In genomic region chr1:225454067-225454618, GRCh38 we compare ENCODE assay signal across 10 cellular contexts. TPM values are rescaled to one million over a fixed set of nuclear protein-coding genes. Genes with fewer than 3 reads are reported as not detected.
DNase-seq lines count a peak whose midpoint lies in the region; ATAC-seq, FAIRE-seq and TF ChIP-seq lines count a peak whose summit lies in the region.
"Had no signal": no experiment of that assay in that cellular context is flagged by ENCODE, and none has a peak within 500 bp of the region (broad histone marks: within the 10 kb centered on the region; RNA-seq: fewer than 3 reads in every experiment).

No MANE protein-coding gene starts in this region.

- H3K27me3 ChIP-seq in keratinocyte (ENCODE audit: control insufficient read depth, extremely low read depth, insufficient read depth, low read length) = no peaks in the 10 kb centered on the region
- H3K27me3 ChIP-seq in dorsolateral prefrontal cortex = peaks cover 0 to 6% (median 0%) of the 10 kb centered on the region in 45 donors
- no peaks in the 10 kb centered on the region for H3K27me3 ChIP-seq in right cardiac atrium (ENCODE audit: control insufficient read depth, insufficient read depth)

- no peaks in the 10 kb centered on the region for H3K36me3 ChIP-seq in keratinocyte (ENCODE audit: control insufficient read depth in 2 of 2, extremely low read depth in 1 of 2, insufficient read depth in 2 of 2, low read length in 2 of 2)

- peak overlapping the region; percentile 7 for H3K4me2 ChIP-seq in keratinocyte (ENCODE audit: control insufficient read depth, extremely low read depth, insufficient read depth, low read depth, low read length)

- no peak overlapping the region for H2AFZ ChIP-seq in keratinocyte (ENCODE audit: control insufficient read depth, low read length)

- POLR2A ChIA-PET in RWPE1 (lab: Yijun Ruan, JAX; ENCODE audit: low non-redundant PET) = interaction anchor here (0.9 kb wide), 1 partner anchor 25 kb away, joined by 3 read pairs; no protein-coding TSS in a partner anchor

- no peak overlapping the region; the same call in 1 of the 2 replicates for H3K27ac ChIP-seq in RWPE1
- H3K27ac ChIP-seq in keratinocyte (ENCODE audit: control insufficient read depth, insufficient read depth, low read length) = no peak overlapping the region
- H3K27ac ChIP-seq in dorsolateral prefrontal cortex = peak overlapping the region in 6 of 59 donors; percentile 9 to 52 (median 34)
- H3K27ac ChIP-seq in right cardiac atrium (ENCODE audit: low read length) = no peak overlapping the region

- intact Hi-C loops in dorsolateral prefrontal cortex (cut with DNase I) (no loop called here), right cardiac atrium (cut with DNase I) (no loop called here)

- ATAC-seq in HG03432 (IDR thresholded peaks at IDR 0.05; ENCODE audit: unreplicated experiment) (peak; percentile 33), GM21423 (IDR thresholded peaks at IDR 0.05; ENCODE audit: unreplicated experiment) (no peak), right cardiac atrium (no peak)

- no peak for FAIRE-seq in keratinocyte (lab: Jason Lieb, UNC)
- FAIRE-seq: H1 had no signal

- H3K9me3 ChIP-seq in keratinocyte (ENCODE audit: control insufficient read depth, low read depth, low read length) (no peaks in the 10 kb centered on the region), right cardiac atrium (ENCODE audit: control insufficient read depth, low read length) (no peaks in the 10 kb centered on the region)

- no peak overlapping the region for H3K9ac ChIP-seq in keratinocyte (ENCODE audit: control insufficient read depth, extremely low read depth, insufficient read depth, low read length)

- CTCF ChIA-PET in RWPE1 (lab: Yijun Ruan, JAX) = interaction anchor here (1.8 kb wide), 1 partner anchor 21 kb away, joined by 9 read pairs; no protein-coding TSS in a partner anchor

- WGBS in right cardiac atrium = 59% methylated on average over 4 of the region's 4 CpGs

- H3K4me1 ChIP-seq in keratinocyte (ENCODE audit: control insufficient read depth, extremely low read depth, insufficient read depth, low read length) = peaks cover 26% of the 10 kb centered on the region
- peaks cover 4% of the 10 kb centered on the region for H3K4me1 ChIP-seq in right cardiac atrium (ENCODE audit: control insufficient read depth, insufficient read depth, low read length)

- TF ChIP-seq CTCF in RWPE1 (conservative IDR thresholded peaks at IDR 0.05; ENCODE audit: low read depth) (no peak), keratinocyte (optimal IDR thresholded peaks at IDR 0.05 in 1 of 3, IDR thresholded peaks at IDR 0.05 in 1 of 3, conservative IDR thresholded peaks at IDR 0.05 in 1 of 3; ENCODE audit: extremely low read depth in 1 of 3, insufficient read depth in 2 of 3, low read length in 3 of 3) (no peak), dorsolateral prefrontal cortex (IDR thresholded peaks at IDR 0.05 in 54 of 56, conservative IDR thresholded peaks at IDR 0.05 in 2 of 56; ENCODE audit: low read depth in 1 of 56, partially characterized antibody in 56 of 56) (no peak)

- dilution Hi-C loops in keratinocyte (cut with MboI; ENCODE audit: extremely low pct_ligation_motif_present, low sequenced_read_pairs) = loop anchor here (25.0 kb wide), 1 partner anchor 533 kb away; the partner anchor contains the start of gene SDE2

- H3K79me2 ChIP-seq in keratinocyte (ENCODE audit: control insufficient read depth, insufficient read depth, low read length) = no peaks in the 10 kb centered on the region

- no peaks in the 10 kb centered on the region for H3K9me1 ChIP-seq in keratinocyte (ENCODE audit: control insufficient read depth, extremely low read depth, insufficient read depth, low read length)

- H3K4me3 ChIP-seq in keratinocyte (ENCODE audit: control insufficient read depth in 2 of 3, extremely low read depth in 1 of 3, insufficient read depth in 2 of 3, low read depth in 1 of 3, low read length in 3 of 3) = no peak overlapping the region
- no peak overlapping the region for H3K4me3 ChIP-seq in dorsolateral prefrontal cortex
- H3K4me3 ChIP-seq in right cardiac atrium (ENCODE audit: low read length) = no peak overlapping the region

- DNase-seq in CD1c-positive myeloid dendritic cell (ENCODE audit: extremely low spot score) (peak; percentile 42), RWPE1 (ENCODE audit: low spot score) (peak; percentile 61), keratinocyte (ENCODE audit: low read depth, low spot score) (no peak), dorsolateral prefrontal cortex (no peak), GM19238 (ENCODE audit: insufficient read length, low spot score) (no peak), right cardiac atrium (no peak)
- DNase-seq: left colon had no signal

- H4K20me1 ChIP-seq in keratinocyte (ENCODE audit: control insufficient read depth, extremely low read depth, insufficient read depth, low read length) = no peaks in the 10 kb centered on the region

RNA-seq across cellular contexts. Expression of gene LBR, which starts 26.3 kb away (rescaled TPM):
- polyA plus RNA-seq in keratinocyte (11.9 to 30.5 TPM (median 21.2 TPM) in 3 replicates), right cardiac atrium (7.8 TPM)
- polyA plus RNA-seq in keratinocyte (2011; ENCODE audit: low read depth) = 11.7 TPM
- 4.7 and 9.7 TPM in 2 replicates for polyA plus RNA-seq in keratinocyte (2011; cell fraction: cytosol; rRNA removed)
- polyA plus RNA-seq in keratinocyte (2011; cell fraction: nucleus; rRNA removed) = 33.5 and 34.7 TPM in 2 replicates
- polyA plus RNA-seq in keratinocyte (2012; ENCODE audit: low replicate concordance) = 13.6 and 15.8 TPM in 2 replicates
- polyA minus RNA-seq in keratinocyte = 14.7 to 42.6 TPM (median 30.3 TPM) in 3 replicates
- 5.6 TPM for polyA minus RNA-seq in keratinocyte (2011; cell fraction: cytosol; rRNA and poly(A)+ RNA removed)
- polyA minus RNA-seq in keratinocyte (2011; cell fraction: nucleus; rRNA and poly(A)+ RNA removed) = 17.2 and 25.7 TPM in 2 replicates
- total RNA-seq in dorsolateral prefrontal cortex (10 to 100 TPM; 14.6 to 57.5 (median 26.2) TPM), right cardiac atrium (10 to 100 TPM; 16.6 to 21.6 (median 19.2) TPM)

Comparison
In these comparisons a context has a peak if more than half of its experiments do, and no peak if none do; other contexts are left out.
1. DNase-seq: peak in CD1c-positive myeloid dendritic cell (single experiment) and RWPE1 (single experiment); none in keratinocyte (single experiment), dorsolateral prefrontal cortex (0 of 10), GM19238 (single experiment) and right cardiac atrium (0 of 3).